ENCODE assay signal across 35 cellular contexts in the genomic region with DNA sequence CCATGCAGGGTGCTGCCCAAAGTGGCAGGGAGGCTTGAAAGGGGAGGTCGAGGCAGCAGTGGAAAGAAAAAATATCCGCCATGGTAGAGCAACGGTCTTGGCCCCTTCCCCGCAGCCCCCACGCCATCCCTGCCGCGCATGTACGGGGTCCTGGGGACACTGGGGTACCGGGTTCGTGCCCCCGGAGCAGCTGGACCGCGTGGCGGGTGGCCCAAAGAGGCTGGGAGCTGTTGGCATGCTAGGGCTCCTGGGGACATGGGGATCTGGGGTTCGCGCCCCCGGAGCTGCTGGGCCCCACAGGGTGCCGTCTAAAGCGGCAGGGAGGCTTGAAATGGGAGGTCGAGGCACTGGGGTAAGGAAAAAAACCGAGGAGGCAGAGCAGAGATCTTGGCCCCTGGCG.
"Had no signal": no experiment of that assay in that cellular context is flagged by ENCODE, and none has a peak within 500 bp of the region (broad histone marks: within the 10 kb centered on the region; RNA-seq: fewer than 3 reads in every experiment).

No MANE protein-coding gene starts in this region.

- DNase-seq: Karpas-422, Kasumi-1, MG63, MM.1S, MV-4-11, NCI-H1048, NCI-H1092, NCI-H1092 treated with DMSO at 0.1 percent for 48 hours, NCI-H1105, NCI-H1105 treated with DMSO at 0.1 percent for 48 hours, NCI-H1417, NCI-H1417 treated with DMSO at 0.1 percent for 48 hours, NCI-H1436, NCI-H1436 treated with DMSO at 0.1 percent for 48 hours, NCI-H146, NCI-H1694, NCI-H1694 treated with DMSO at 0.1 percent for 48 hours, NCI-H187, NCI-H187 treated with DMSO at 0.1 percent for 48 hours, NCI-H1930, NCI-H2029, NCI-H2029 treated with DMSO at 0.1 percent for 48 hours, NCI-H2081, NCI-H2081 treated with DMSO at 0.1 percent for 48 hours, NCI-H2107, NCI-H2171, NCI-H2171 treated with DMSO at 0.1 percent for 48 hours, NCI-H2227 treated with DMSO at 0.1 percent for 48 hours, NCI-H226, NCI-H345, NCI-H446, NCI-H446 treated with DMSO at 0.1 percent for 48 hours, NCI-H510A, NCI-H510A treated with DMSO at 0.1 percent for 48 hours, NCI-H524 had no signal

- H3K4me3 ChIP-seq: MG63 had no signal

- H3K36me3 ChIP-seq: MG63 had no signal

- H3K9me3 ChIP-seq: MG63 had no signal
